In genomic region chr12:56158926-56159461, GRCh38 we compare ENCODE assay signal across 8 cellular contexts. TPM values are rescaled to one million over a fixed set of nuclear protein-coding genes. Genes with fewer than 3 reads are reported as not detected.
DNase-seq lines count a peak whose midpoint lies in the region; ATAC-seq and TF ChIP-seq lines count a peak whose summit lies in the region.

No MANE protein-coding gene starts in this region.

- peak overlapping the region; percentile 99 to 100 for H3K4me3 ChIP-seq in foreskin fibroblast (ENCODE audit: low read depth in 1 of 2, low read length in 2 of 2)

- H3K36me3 Mint-ChIP-seq in activated CD4-positive, alpha-beta T cell treated with anti-CD3 and anti-CD28 coated beads, Interleukin-2, amount 10 ng/mL, durations not matched to agents 24 days and 14 days (ENCODE audit: low read depth), result peaks cover 63% of the 10 kb centered on the region
- H3K36me3 Mint-ChIP-seq in natural killer cell, result no peaks in the 10 kb centered on the region

- intact Hi-C loops in activated CD4-positive, alpha-beta T cell treated with anti-CD3 and anti-CD28 coated beads, Interleukin-2, amount 10 ng/mL, durations not matched to agents 24 days and 14 days (cut with micrococcal nuclease), result loop anchor here (1.0 kb wide), 2 partner anchors 33 to 41 kb away; partner anchors contain the start of gene ZC3H10
- intact Hi-C loops in natural killer cell (cut with micrococcal nuclease), result loop anchor here (1.0 to 10.0 kb wide), 2 partner anchors 41 to 114 kb away; partner anchors contain the start of genes RPS26 and ZC3H10

- no peaks in the 10 kb centered on the region for H3K27me3 Mint-ChIP-seq in activated CD4-positive, alpha-beta T cell treated with anti-CD3 and anti-CD28 coated beads, Interleukin-2, amount 10 ng/mL, durations not matched to agents 24 days and 14 days
- no peaks in the 10 kb centered on the region for H3K27me3 Mint-ChIP-seq in natural killer cell (ENCODE audit: low read depth in 2 of 2)

- peak overlapping the region; percentile 100 for H3K4me3 Mint-ChIP-seq in activated CD4-positive, alpha-beta T cell treated with anti-CD3 and anti-CD28 coated beads, Interleukin-2, amount 10 ng/mL, durations not matched to agents 24 days and 14 days
- peak overlapping the region; percentile 96 for H3K4me3 Mint-ChIP-seq in natural killer cell

- peaks cover 43% of the 10 kb centered on the region for H3K4me1 Mint-ChIP-seq in activated CD4-positive, alpha-beta T cell treated with anti-CD3 and anti-CD28 coated beads, Interleukin-2, amount 10 ng/mL, durations not matched to agents 24 days and 14 days
- H3K4me1 Mint-ChIP-seq in natural killer cell, result peaks cover 48 to 62% of the 10 kb centered on the region in 2 donors

- peak; percentile 77 for DNase-seq in activated CD4-positive, alpha-beta T cell treated with anti-CD3 and anti-CD28 coated beads, Interleukin-2, amount 10 ng/mL, durations not matched to agents 24 days and 14 days
- no peak for DNase-seq in activated CD4-positive, alpha-beta T cell treated with anti-CD3 and anti-CD28 coated beads, Interleukin-2, amount 50 U/mL, for 4 hours
- DNase-seq in NCI-H1105 (lab: John Stamatoyannopoulos, UW), result peak; percentile 25
- peak; percentile 46 to 54 for DNase-seq in activated T-cell treated with anti-CD3 and anti-CD28 coated beads, Interleukin-2, amount 50 U/mL, for 48 hours
- DNase-seq in foreskin fibroblast, result peak; percentile 79 to 88
- DNase-seq in natural killer cell, result no peak
- no peak for DNase-seq in NCI-H2081 treated with DMSO at 0.1 percent for 48 hours (lab: John Stamatoyannopoulos, UW)
- DNase-seq in NCI-H187 (lab: John Stamatoyannopoulos, UW), result no peak

- peak overlapping the region; percentile 94 for H3K27ac Mint-ChIP-seq in activated CD4-positive, alpha-beta T cell treated with anti-CD3 and anti-CD28 coated beads, Interleukin-2, amount 10 ng/mL, durations not matched to agents 24 days and 14 days
- peak overlapping the region; percentile 96 to 98 for H3K27ac Mint-ChIP-seq in natural killer cell

- TF ChIP-seq CTCF in foreskin fibroblast (IDR thresholded peaks at IDR 0.05; ENCODE audit: low read depth, low read length), result no peak
- no peak for TF ChIP-seq CTCF in natural killer cell (IDR thresholded peaks at IDR 0.05)

- ATAC-seq in natural killer cell, result peak in 1 of 3 donors; percentile 7

- no peaks in the 10 kb centered on the region for H3K9me3 Mint-ChIP-seq in activated CD4-positive, alpha-beta T cell treated with anti-CD3 and anti-CD28 coated beads, Interleukin-2, amount 10 ng/mL, durations not matched to agents 24 days and 14 days
- H3K9me3 Mint-ChIP-seq in natural killer cell, result no peaks in the 10 kb centered on the region

RNA-seq across cellular contexts. Expression of gene MYL6, which starts 0.8 kb away (rescaled TPM):
- total RNA-seq in activated CD4-positive, alpha-beta T cell treated with anti-CD3 and anti-CD28 coated beads, Interleukin-2, amount 10 ng/mL, durations not matched to agents 24 days and 14 days, result 717 and 752 TPM in 2 replicates
- 1,000 to 10,000 TPM in 2 of 3 donors, 100 to 1,000 TPM in 1; 881 to 1,204 (median 1,015) TPM for total RNA-seq in natural killer cell

RNA-seq across cellular contexts. Expression of gene MYL6B, which starts 6.6 kb away (rescaled TPM):
- total RNA-seq in activated CD4-positive, alpha-beta T cell treated with anti-CD3 and anti-CD28 coated beads, Interleukin-2, amount 10 ng/mL, durations not matched to agents 24 days and 14 days, result 63.3 and 68.9 TPM in 2 replicates
- 1 to 10 TPM; 6.7 to 8.9 (median 7.4) TPM for total RNA-seq in natural killer cell

RNA-seq across cellular contexts. Expression of gene SMARCC2, which starts 30.3 kb away (rescaled TPM):
- total RNA-seq in activated CD4-positive, alpha-beta T cell treated with anti-CD3 and anti-CD28 coated beads, Interleukin-2, amount 10 ng/mL, durations not matched to agents 24 days and 14 days, result 127 and 130 TPM in 2 replicates
- 100 to 1,000 TPM; 205 to 232 (median 210) TPM for total RNA-seq in natural killer cell

RNA-seq across cellular contexts. Expression of gene ESYT1, which starts 30.9 kb away (rescaled TPM):
- total RNA-seq in activated CD4-positive, alpha-beta T cell treated with anti-CD3 and anti-CD28 coated beads, Interleukin-2, amount 10 ng/mL, durations not matched to agents 24 days and 14 days, result 155 and 158 TPM in 2 replicates
- total RNA-seq in natural killer cell, result 100 to 1,000 TPM; 198 to 215 (median 199) TPM

RNA-seq across cellular contexts. Expression of gene ZC3H10, which starts 40.9 kb away (rescaled TPM):
- 8.9 and 11.2 TPM in 2 replicates for total RNA-seq in activated CD4-positive, alpha-beta T cell treated with anti-CD3 and anti-CD28 coated beads, Interleukin-2, amount 10 ng/mL, durations not matched to agents 24 days and 14 days
- 10 to 100 TPM; 12.0 to 24.3 (median 16.2) TPM for total RNA-seq in natural killer cell

Comparison
In these comparisons a context has a peak if more than half of its experiments do, and no peak if none do; other contexts are left out.
1. DNase-seq: peak in activated CD4-positive, alpha-beta T cell treated with anti-CD3 and anti-CD28 coated beads, Interleukin-2, amount 10 ng/mL, durations not matched to agents 24 days and 14 days (single experiment), NCI-H1105 (single experiment), activated T-cell treated with anti-CD3 and anti-CD28 coated beads, Interleukin-2, amount 50 U/mL, for 48 hours (2 of 2) and foreskin fibroblast (2 of 2); none in activated CD4-positive, alpha-beta T cell treated with anti-CD3 and anti-CD28 coated beads, Interleukin-2, amount 50 U/mL, for 4 hours (0 of 2), natural killer cell (single experiment), NCI-H2081 treated with DMSO at 0.1 percent for 48 hours (single experiment) and NCI-H187 (0 of 2).